In the genomic region with DNA sequence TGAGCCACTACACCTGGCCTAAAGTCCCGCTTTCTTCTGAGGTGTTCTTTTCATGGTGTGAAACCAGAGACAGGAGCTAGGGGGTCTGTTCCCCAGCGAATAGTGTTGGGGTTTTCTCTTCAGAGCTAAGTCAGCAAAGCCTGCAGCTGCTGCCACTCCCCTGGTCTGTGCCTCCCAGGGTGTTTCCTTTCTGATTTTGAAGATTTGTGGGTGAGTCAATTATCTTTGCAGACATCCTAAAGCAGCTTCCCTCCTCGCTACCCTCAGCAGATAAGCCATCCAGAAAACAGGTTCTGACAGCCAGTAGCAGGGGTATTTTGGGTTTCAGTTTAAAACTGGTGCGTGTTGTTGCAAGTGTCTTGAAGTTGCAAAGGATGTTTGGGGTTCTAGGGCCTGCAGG, we compare ENCODE assay signal across 1 cellular context.
TF ChIP-seq lines count a peak whose summit lies in the region.

No MANE protein-coding gene starts in this region.

TF ChIP-seq in SK-N-SH, 30 proteins besides CTCF, POLR2A, EP300 and RAD21 (continued from another document):
- TF ChIP-seq NFIC (IDR thresholded peaks at IDR 0.05; ENCODE audit: borderline replicate concordance) (no peak), TEAD4 (IDR thresholded peaks at IDR 0.05; ENCODE audit: borderline replicate concordance, insufficient read depth) (no peak)
- TF ChIP-seq, protein P1, sequence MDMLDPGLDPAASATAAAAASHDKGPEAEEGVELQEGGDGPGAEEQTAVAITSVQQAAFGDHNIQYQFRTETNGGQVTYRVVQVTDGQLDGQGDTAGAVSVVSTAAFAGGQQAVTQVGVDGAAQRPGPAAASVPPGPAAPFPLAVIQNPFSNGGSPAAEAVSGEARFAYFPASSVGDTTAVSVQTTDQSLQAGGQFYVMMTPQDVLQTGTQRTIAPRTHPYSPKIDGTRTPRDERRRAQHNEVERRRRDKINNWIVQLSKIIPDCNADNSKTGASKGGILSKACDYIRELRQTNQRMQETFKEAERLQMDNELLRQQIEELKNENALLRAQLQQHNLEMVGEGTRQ (IDR thresholded peaks at IDR 0.05; ENCODE audit: borderline replicate concordance, low read depth, low read length): no peak
